ENCODE assay signal across 9 cellular contexts in the genomic region with DNA sequence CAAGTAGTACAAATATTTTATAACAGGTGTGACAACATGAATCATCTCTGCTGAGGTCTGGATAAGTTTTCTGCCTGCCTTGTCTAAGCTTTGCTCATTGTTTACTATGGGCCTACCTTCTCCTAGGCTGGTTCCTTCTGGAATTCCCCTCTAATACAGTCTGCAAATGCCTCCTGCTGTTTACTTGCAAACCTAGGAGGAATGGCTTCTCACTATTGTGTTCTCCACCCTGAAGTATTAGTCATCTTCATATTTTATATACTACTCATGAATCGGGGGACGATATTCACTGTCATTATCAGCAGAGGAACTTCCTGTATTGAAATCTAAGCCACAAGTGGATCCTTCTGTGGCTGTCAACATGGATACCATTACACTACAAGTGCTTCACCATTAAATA.
DNase-seq lines count a peak whose midpoint lies in the region; FAIRE-seq and TF ChIP-seq lines count a peak whose summit lies in the region.
"Had no signal": no experiment of that assay in that cellular context is flagged by ENCODE, and none has a peak within 500 bp of the region (broad histone marks: within the 10 kb centered on the region; RNA-seq: fewer than 3 reads in every experiment).

No MANE protein-coding gene starts in this region.

- H3K4me1 ChIP-seq in adipocyte (ENCODE audit: control insufficient read depth, insufficient read depth, low read length) (peaks cover 18% of the 10 kb centered on the region), HAP-1 (no peaks in the 10 kb centered on the region), adrenal gland (replicated peaks in 1 of 2) (peaks cover 0 to 28% of the 10 kb centered on the region in 2 donors)

- H3K27me3 ChIP-seq in adipocyte (replicated peaks; ENCODE audit: control insufficient read depth, insufficient read depth, low read length): no peaks in the 10 kb centered on the region
- no peaks in the 10 kb centered on the region for H3K27me3 ChIP-seq in kidney epithelial cell (ENCODE audit: control insufficient read depth, insufficient read depth, low read length)
- H3K27me3 ChIP-seq in HAP-1 (ENCODE audit: low read depth): no peaks in the 10 kb centered on the region
- H3K27me3 ChIP-seq in adrenal gland: no peaks in the 10 kb centered on the region
- H3K27me3 ChIP-seq: esophagus squamous epithelium had no signal

- peak overlapping the region in 1 of 5 donors; percentile 15 for H3K27ac ChIP-seq in adrenal gland
- H3K27ac ChIP-seq: esophagus squamous epithelium had no signal

- WGBS in adrenal gland, 4 donors: 18 to 31% (median 24%) methylated on average over 2 of the region's 2 CpGs

- H3K9me3 ChIP-seq in adipocyte (ENCODE audit: control insufficient read depth, low read length) (no peaks in the 10 kb centered on the region), HAP-1 (no peaks in the 10 kb centered on the region), adrenal gland (replicated peaks in 1 of 3) (no peaks in the 10 kb centered on the region)
- H3K9me3 ChIP-seq: esophagus squamous epithelium had no signal

- in situ Hi-C loops in HAP-1 (cut with MboI; ENCODE audit: low sequenced_read_pairs): no loop called here

- H3K36me3 ChIP-seq in adipocyte (ENCODE audit: control insufficient read depth, insufficient read depth, low read length, severe bottlenecking): no peaks in the 10 kb centered on the region
- no peaks in the 10 kb centered on the region for H3K36me3 ChIP-seq in kidney epithelial cell (ENCODE audit: control insufficient read depth, insufficient read depth, low read length)
- peaks cover 15% of the 10 kb centered on the region for H3K36me3 ChIP-seq in HAP-1 (replicated peaks)
- H3K36me3 ChIP-seq in adrenal gland (replicated peaks in 1 of 2): no peaks in the 10 kb centered on the region
- H3K36me3 ChIP-seq: esophagus squamous epithelium had no signal

- no peak for TF ChIP-seq POLR2A in adrenal gland (IDR thresholded peaks at IDR 0.05)

- H3K9ac ChIP-seq in adipocyte (ENCODE audit: low read length): no peak overlapping the region

- peak; percentile 32 for TF ChIP-seq CTCF in AG10803 (conservative IDR thresholded peaks at IDR 0.05; ENCODE audit: low read length)
- TF ChIP-seq CTCF in kidney epithelial cell (IDR thresholded peaks at IDR 0.05; ENCODE audit: insufficient read depth, low read length, poor library complexity, severe bottlenecking): no peak
- TF ChIP-seq CTCF in adrenal gland (IDR thresholded peaks at IDR 0.05): no peak

- intact Hi-C loops in adrenal gland (cut with DNase I): loop anchor here in 1 of 2 donors (10.0 kb wide), 1 partner anchor 435 kb away; a partner anchor contains a TSS

- peak; percentile 90 for DNase-seq in AG10803 (ENCODE audit: low read depth)
- DNase-seq in HPDE6-E6E7 (ENCODE audit: extremely low spot score): peak; percentile 37
- DNase-seq in adipocyte (ENCODE audit: low read depth): peak; percentile 61
- peak; percentile 59 for DNase-seq in kidney epithelial cell (ENCODE audit: low read depth)
- DNase-seq in frontal cortex (ENCODE audit: low spot score in 2 of 2): no peak
- no peak for DNase-seq in stimulated activated CD4-positive, alpha-beta T cell treated with anti-CD3 and anti-CD28 coated beads, Interleukin-4, amount 100 ng/mL, for 24 hours
- no peak for DNase-seq in HAP-1 (ENCODE audit: low spot score in 2 of 2)
- DNase-seq in adrenal gland: no peak
- DNase-seq: esophagus squamous epithelium had no signal

- no peak for FAIRE-seq in frontal cortex (lab: Jason Lieb, UNC)

- H3K4me3 ChIP-seq in AG10803 (ENCODE audit: low read length): no peak overlapping the region
- H3K4me3 ChIP-seq in adipocyte (ENCODE audit: low read length): no peak overlapping the region
- no peak overlapping the region for H3K4me3 ChIP-seq in kidney epithelial cell (ENCODE audit: low read depth, low read length)
- no peak overlapping the region for H3K4me3 ChIP-seq in HAP-1
- H3K4me3 ChIP-seq in adrenal gland: no peak overlapping the region
- H3K4me3 ChIP-seq: esophagus squamous epithelium had no signal

Comparison
In these comparisons a context has a peak if more than half of its experiments do, and no peak if none do; other contexts are left out.
1. DNase-seq: peak in AG10803 (single experiment), HPDE6-E6E7 (single experiment), adipocyte (single experiment) and kidney epithelial cell (single experiment); none in frontal cortex (0 of 2), stimulated activated CD4-positive, alpha-beta T cell treated with anti-CD3 and anti-CD28 coated beads, Interleukin-4, amount 100 ng/mL, for 24 hours (single experiment), HAP-1 (0 of 2) and adrenal gland (0 of 7).